In the genomic region with DNA sequence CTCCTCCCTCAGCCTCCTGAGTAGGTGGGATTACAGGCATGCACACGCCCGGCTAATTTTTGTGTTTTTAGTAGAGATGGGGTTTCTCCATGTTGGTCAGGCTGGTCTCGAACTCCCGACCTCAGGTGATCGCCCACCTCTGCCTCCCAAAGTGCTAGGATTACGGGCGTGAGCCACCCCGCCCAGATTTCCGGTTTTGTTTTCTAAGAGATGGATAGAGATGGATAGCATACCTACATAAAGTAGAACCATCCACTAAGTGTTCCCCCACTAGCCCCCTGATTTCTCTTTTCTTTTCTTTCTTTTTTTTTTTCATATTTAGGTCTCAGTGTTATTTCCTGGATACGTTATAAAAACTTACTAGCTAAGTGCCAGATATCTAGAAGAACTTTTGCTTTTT, we compare ENCODE assay signal across 8 cellular contexts. TPM values are rescaled to one million over a fixed set of nuclear protein-coding genes. Genes with fewer than 3 reads are reported as not detected.
DNase-seq lines count a peak whose midpoint lies in the region; ATAC-seq and TF ChIP-seq lines count a peak whose summit lies in the region.
"Had no signal": no experiment of that assay in that cellular context is flagged by ENCODE, and none has a peak within 500 bp of the region (broad histone marks: within the 10 kb centered on the region; RNA-seq: fewer than 3 reads in every experiment).

No MANE protein-coding gene starts in this region.

- peak overlapping the region; percentile 99 for H3K4me3 ChIP-seq in HUES48 (ENCODE audit: low read depth, low read length)
- H3K4me3 ChIP-seq in stomach: peak overlapping the region; percentile 63 to 84 (median 68)

- H3K9me3 ChIP-seq in HUES48 (ENCODE audit: control insufficient read depth, insufficient read depth, low read length) (no peaks in the 10 kb centered on the region), stomach (no peaks in the 10 kb centered on the region)

- H3K4me1 Mint-ChIP-seq in activated CD8-positive, alpha-beta T cell treated with anti-CD3 and anti-CD28 coated beads for 36 hours (ENCODE audit: low read depth): peaks cover 44% of the 10 kb centered on the region
- peaks cover 58 to 74% of the 10 kb centered on the region in 2 donors for H3K4me1 Mint-ChIP-seq in immature natural killer cell

- CTCF ChIA-PET in activated CD8-positive, alpha-beta T cell treated with anti-CD3 and anti-CD28 coated beads for 36 hours (lab: Charles Lee): interaction anchor here (1.0 to 1.4 kb wide), 2 partner anchors 57 to 60 kb away, joined by 3 to 9 read pairs; no protein-coding TSS in a partner anchor

- POLR2A ChIA-PET in activated CD8-positive, alpha-beta T cell treated with anti-CD3 and anti-CD28 coated beads for 36 hours (lab: Charles Lee): interaction anchor here (0.7 to 2.8 kb wide), 6 partner anchors 8 to 282 kb away, joined by 3 to 16 read pairs (median 5); no protein-coding TSS in a partner anchor

- H3K27ac ChIP-seq in HUES48 (ENCODE audit: low read depth, low read length): no peak overlapping the region
- peak overlapping the region; percentile 50 to 100 (median 96) for H3K27ac ChIP-seq in stomach

- ATAC-seq in activated CD8-positive, alpha-beta T cell treated with anti-CD3 and anti-CD28 coated beads for 36 hours: no peak
- ATAC-seq in HG02938 (IDR thresholded peaks at IDR 0.05; ENCODE audit: unreplicated experiment): no peak

- no peak for TF ChIP-seq POLR2A in stomach (IDR thresholded peaks at IDR 0.05)

- peaks cover 27% of the 10 kb centered on the region for H3K36me3 Mint-ChIP-seq in activated CD8-positive, alpha-beta T cell treated with anti-CD3 and anti-CD28 coated beads for 36 hours (ENCODE audit: low read depth)
- H3K36me3 Mint-ChIP-seq in immature natural killer cell: peaks cover 0 to 3% (median 0%) of the 10 kb centered on the region in 3 donors

- DNase-seq in activated CD8-positive, alpha-beta T cell treated with anti-CD3 and anti-CD28 coated beads for 36 hours: peak; percentile 7
- DNase-seq in immature natural killer cell: peak in 1 of 3 donors; percentile 23
- no peak for DNase-seq in stomach
- no peak for DNase-seq in DMS53 treated with DMSO at 0.1 percent for 48 hours (lab: John Stamatoyannopoulos, UW; ENCODE audit: unreplicated experiment)
- no peak for DNase-seq in cerebellar nuclear complex (lab: John Stamatoyannopoulos, UW)
- DNase-seq: NCI-H2029 treated with DMSO at 0.1 percent for 48 hours had no signal

- H3K27me3 ChIP-seq in HUES48 (ENCODE audit: control insufficient read depth, insufficient read depth, low read length) (no peaks in the 10 kb centered on the region), stomach (no peaks in the 10 kb centered on the region)

- peak overlapping the region; percentile 98 for H3K4me3 Mint-ChIP-seq in activated CD8-positive, alpha-beta T cell treated with anti-CD3 and anti-CD28 coated beads for 36 hours
- H3K4me3 Mint-ChIP-seq in immature natural killer cell: peak overlapping the region; percentile 94 to 99 (median 97)

- no peak for TF ChIP-seq EP300 in stomach (IDR thresholded peaks at IDR 0.05)

- WGBS in stomach, 5 donors: 6 to 16% (median 11%) methylated on average over 10 of the region's 10 CpGs

- H3K4me1 ChIP-seq in HUES48 (ENCODE audit: control insufficient read depth, insufficient read depth, low read length): peaks cover 13% of the 10 kb centered on the region
- peaks cover 48 to 59% (median 52%) of the 10 kb centered on the region in 4 donors for H3K4me1 ChIP-seq in stomach

- H3K27me3 Mint-ChIP-seq in activated CD8-positive, alpha-beta T cell treated with anti-CD3 and anti-CD28 coated beads for 36 hours: no peaks in the 10 kb centered on the region
- H3K27me3 Mint-ChIP-seq in immature natural killer cell (ENCODE audit: low read depth in 3 of 3): peaks cover 6 to 21% (median 8%) of the 10 kb centered on the region in 3 donors

- H3K36me3 ChIP-seq in HUES48 (ENCODE audit: control insufficient read depth, insufficient read depth, low read length) (peaks cover 11% of the 10 kb centered on the region), stomach (peaks cover 0 to 6% (median 2%) of the 10 kb centered on the region in 4 donors)

- H3K27ac Mint-ChIP-seq in activated CD8-positive, alpha-beta T cell treated with anti-CD3 and anti-CD28 coated beads for 36 hours: peak overlapping the region; percentile 99
- H3K27ac Mint-ChIP-seq in immature natural killer cell: peak overlapping the region; percentile 96 to 100 (median 98)

- no peak for TF ChIP-seq CTCF in activated CD8-positive, alpha-beta T cell treated with anti-CD3 and anti-CD28 coated beads for 36 hours (IDR thresholded peaks at IDR 0.05)
- no peak for TF ChIP-seq CTCF in stomach (IDR thresholded peaks at IDR 0.05)

- no peak overlapping the region for H3K9ac ChIP-seq in HUES48 (ENCODE audit: low read depth, low read length)

- intact Hi-C loops in activated CD8-positive, alpha-beta T cell treated with anti-CD3 and anti-CD28 coated beads for 36 hours (cut with micrococcal nuclease): loop anchor here (5.0 to 10.0 kb wide), 2 partner anchors 36 to 51 kb away; no protein-coding TSS in a partner anchor
- intact Hi-C loops in stomach (cut with DNase I; ENCODE audit: low total_unique reads): loop anchor here (10.0 kb wide), 1 partner anchor 51 kb away; no protein-coding TSS in a partner anchor

- H3K9me3 Mint-ChIP-seq in activated CD8-positive, alpha-beta T cell treated with anti-CD3 and anti-CD28 coated beads for 36 hours: no peaks in the 10 kb centered on the region
- H3K9me3 Mint-ChIP-seq in immature natural killer cell: no peaks in the 10 kb centered on the region

RNA-seq across cellular contexts. Expression of a gene that starts 2.0 kb away (rescaled TPM):
- 100 to 1,000 TPM; 224 to 231 TPM for total RNA-seq in activated CD8-positive, alpha-beta T cell treated with anti-CD3 and anti-CD28 coated beads for 36 hours
- polyA plus RNA-seq in immature natural killer cell: 100 to 1,000 TPM; 163 to 253 (median 232) TPM
- 100 to 1,000 TPM in 4 of 5 donors, 10 to 100 TPM in 1; 88.3 to 531 (median 194) TPM for total RNA-seq in stomach
- 10 to 100 TPM; 15.7 to 62.5 (median 34.1) TPM for polyA plus RNA-seq in stomach
